In the genomic region with DNA sequence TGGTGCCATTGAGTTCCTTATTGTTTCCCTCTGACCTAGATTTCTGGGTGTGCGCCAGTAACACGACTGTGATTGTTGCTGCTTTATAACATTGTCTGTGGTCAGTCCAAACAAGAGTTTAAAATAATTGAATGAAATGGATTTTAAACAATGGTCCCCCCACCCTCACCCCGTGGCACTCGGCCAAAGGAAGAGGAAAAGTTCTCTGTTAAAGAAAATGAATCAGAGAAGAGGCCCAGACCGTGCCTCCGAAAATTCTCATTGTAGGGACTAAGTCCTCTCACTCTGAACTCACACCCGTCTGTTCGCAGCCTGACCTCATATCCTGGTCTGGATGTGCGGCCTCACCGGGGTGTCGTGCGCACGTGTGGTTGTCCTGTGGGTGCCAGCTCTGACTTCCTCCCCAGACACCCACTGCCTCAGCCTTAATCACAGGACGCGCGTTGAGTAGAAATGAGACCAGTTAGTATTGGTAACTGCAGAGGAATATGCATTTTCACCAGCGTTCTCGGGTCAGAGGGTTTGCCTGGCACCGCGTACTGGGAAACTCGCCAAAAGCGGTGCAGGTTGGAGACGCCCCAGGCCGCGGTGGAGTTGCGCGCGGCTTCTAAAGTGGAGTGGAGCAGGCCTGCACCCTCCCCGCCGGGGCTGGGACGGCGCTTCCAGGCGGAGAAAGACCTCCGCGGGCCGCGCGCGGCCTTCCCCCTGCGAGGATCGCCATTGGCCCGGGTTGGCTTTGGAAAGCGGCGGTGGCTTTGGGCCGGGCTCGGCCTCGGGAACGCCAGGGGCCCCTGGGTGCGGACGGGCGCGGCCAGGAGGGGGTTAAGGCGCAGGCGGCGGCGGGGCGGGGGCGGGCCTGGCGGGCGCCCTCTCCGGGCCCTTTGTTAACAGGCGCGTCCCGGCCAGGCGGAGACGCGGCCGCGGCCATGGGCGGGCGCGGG, we compare ENCODE assay signal across 7 cellular contexts. TPM values are rescaled to one million over a fixed set of nuclear protein-coding genes. Genes with fewer than 3 reads are reported as not detected.
DNase-seq lines count a peak whose midpoint lies in the region; ATAC-seq and TF ChIP-seq lines count a peak whose summit lies in the region.

A gene (plus strand): TSS at position 884 of the 941 bp plus-strand sequence. CDS start 193 bp downstream, outside the sequence.

- no peaks in the 10 kb centered on the region for H3K9me3 Mint-ChIP-seq in WTC11

- ATAC-seq in HG02938 (IDR thresholded peaks at IDR 0.05; ENCODE audit: unreplicated experiment) (peak; percentile 72), WTC11 (peak; percentile 72)

- no peaks in the 10 kb centered on the region for H3K27me3 Mint-ChIP-seq in WTC11 (ENCODE audit: low read depth)

- peak within 1 kb of the TSS; percentile 94 for H3K27ac Mint-ChIP-seq in WTC11

- H3K4me3 Mint-ChIP-seq in WTC11 = peak within 1 kb of the TSS; percentile 88

- H3K4me1 Mint-ChIP-seq in WTC11 = peaks cover 62% of the 10 kb centered on the region

- peak; percentile 44 for DNase-seq in NCI-H2107 treated with DMSO at 0.1 percent for 48 hours (lab: John Stamatoyannopoulos, UW; ENCODE audit: unreplicated experiment)
- DNase-seq in WTC11 (ENCODE audit: low spot score) = peak; percentile 65
- DNase-seq in cardiac fibroblast (ENCODE audit: low read depth in 2 of 2) = peak; percentile 82 to 94
- DNase-seq in iris pigment epithelial cell (ENCODE audit: low read depth) = peak; percentile 74
- peak; percentile 85 for DNase-seq in stimulated activated CD4-positive, alpha-beta T cell treated with anti-CD3 and anti-CD28 coated beads, Interleukin-15, amount 100 ng/mL, for 24 hours

- CTCF ChIA-PET in WTC11 (lab: Charles Lee) = interaction anchor here (1.3 kb wide), 1 partner anchor 31 kb away, joined by 3 read pairs; no protein-coding TSS in a partner anchor

- H3K4me3 ChIP-seq in cardiac fibroblast (replicated peaks in 1 of 2; ENCODE audit: low read depth in 2 of 2, low read length in 2 of 2) = peak within 1 kb of the TSS; percentile 60 to 67

- peak; percentile 40 for TF ChIP-seq POLR2A in GM15510 (IDR thresholded peaks at IDR 0.05; ENCODE audit: borderline replicate concordance, extremely low read depth, insufficient read length)

- POLR2A ChIA-PET in WTC11 (lab: Charles Lee) = interaction anchor here (1.8 to 2.0 kb wide), 2 partner anchors 11 kb away, joined by 5 to 12 read pairs; no protein-coding TSS in a partner anchor

- H3K36me3 Mint-ChIP-seq in WTC11 = no peaks in the 10 kb centered on the region

- no peak for TF ChIP-seq CTCF in WTC11 (IDR thresholded peaks at IDR 0.05)
- no peak for TF ChIP-seq CTCF in cardiac fibroblast (IDR thresholded peaks at IDR 0.05; ENCODE audit: low read depth, low read length)

TF ChIP-seq in WTC11, 78 proteins besides CTCF, POLR2A, EP300 and RAD21:
- TF ChIP-seq, protein P1, sequence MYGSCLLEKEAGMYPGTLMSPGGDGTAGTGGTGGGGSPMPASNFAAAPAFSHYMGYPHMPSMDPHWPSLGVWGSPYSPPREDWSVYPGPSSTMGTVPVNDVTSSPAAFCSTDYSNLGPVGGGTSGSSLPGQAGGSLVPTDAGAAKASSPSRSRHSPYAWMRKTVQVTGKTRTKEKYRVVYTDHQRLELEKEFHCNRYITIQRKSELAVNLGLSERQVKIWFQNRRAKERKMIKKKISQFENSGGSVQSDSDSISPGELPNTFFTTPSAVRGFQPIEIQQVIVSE (CRISPR knock-in tag; IDR thresholded peaks at IDR 0.05; ENCODE audit: borderline replicate concordance) = no peak
- TF ChIP-seq ZNF138 (CRISPR knock-in tag; conservative IDR thresholded peaks at IDR 0.05) (no peak), TEAD1 (CRISPR knock-in tag; IDR thresholded peaks at IDR 0.05) (peak; percentile 68), GABPB1 (CRISPR knock-in tag; IDR thresholded peaks at IDR 0.05) (0 out of 2 replicates have a peak, but pooled peaks have one; percentile 19), NR1H2 (CRISPR knock-in tag; IDR thresholded peaks at IDR 0.05) (no peak), ZNF423 (CRISPR knock-in tag; IDR thresholded peaks at IDR 0.05) (peak; percentile 11; the same call in 1 of the 2 replicates), ETV6 (CRISPR knock-in tag; IDR thresholded peaks at IDR 0.05) (0 out of 2 replicates have a peak, but pooled peaks have one; percentile 41), SMAD4 (CRISPR knock-in tag; IDR thresholded peaks at IDR 0.05) (0 out of 2 replicates have a peak, but pooled peaks have one; percentile 25)
- TF ChIP-seq, protein P2, sequence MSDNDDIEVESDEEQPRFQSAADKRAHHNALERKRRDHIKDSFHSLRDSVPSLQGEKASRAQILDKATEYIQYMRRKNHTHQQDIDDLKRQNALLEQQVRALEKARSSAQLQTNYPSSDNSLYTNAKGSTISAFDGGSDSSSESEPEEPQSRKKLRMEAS (CRISPR knock-in tag; IDR thresholded peaks at IDR 0.05) = peak; percentile 65
- TF ChIP-seq, protein P3, sequence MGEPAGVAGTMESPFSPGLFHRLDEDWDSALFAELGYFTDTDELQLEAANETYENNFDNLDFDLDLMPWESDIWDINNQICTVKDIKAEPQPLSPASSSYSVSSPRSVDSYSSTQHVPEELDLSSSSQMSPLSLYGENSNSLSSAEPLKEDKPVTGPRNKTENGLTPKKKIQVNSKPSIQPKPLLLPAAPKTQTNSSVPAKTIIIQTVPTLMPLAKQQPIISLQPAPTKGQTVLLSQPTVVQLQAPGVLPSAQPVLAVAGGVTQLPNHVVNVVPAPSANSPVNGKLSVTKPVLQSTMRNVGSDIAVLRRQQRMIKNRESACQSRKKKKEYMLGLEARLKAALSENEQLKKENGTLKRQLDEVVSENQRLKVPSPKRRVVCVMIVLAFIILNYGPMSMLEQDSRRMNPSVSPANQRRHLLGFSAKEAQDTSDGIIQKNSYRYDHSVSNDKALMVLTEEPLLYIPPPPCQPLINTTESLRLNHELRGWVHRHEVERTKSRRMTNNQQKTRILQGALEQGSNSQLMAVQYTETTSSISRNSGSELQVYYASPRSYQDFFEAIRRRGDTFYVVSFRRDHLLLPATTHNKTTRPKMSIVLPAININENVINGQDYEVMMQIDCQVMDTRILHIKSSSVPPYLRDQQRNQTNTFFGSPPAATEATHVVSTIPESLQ (CRISPR knock-in tag; IDR thresholded peaks at IDR 0.05) = 0 out of 2 replicates have a peak, but pooled peaks have one; percentile 38

RNA-seq across cellular contexts. Expression of the gene that starts here (rescaled TPM):
- 87.5 to 104 TPM (median 89.1 TPM) in 3 replicates for total RNA-seq in WTC11 (2021)

Comparison
In these comparisons a context has a peak if more than half of its experiments do, and no peak if none do; other contexts are left out.
1. Peak in every context shown above with its lines: DNase-seq, ATAC-seq and H3K4me3 ChIP-seq.